In genomic region chr4:145815027-145815612, GRCh38 we compare ENCODE assay signal across 2 cellular contexts.
TF ChIP-seq lines count a peak whose summit lies in the region.

No MANE protein-coding gene starts in this region.

TF ChIP-seq in IMR-90, 13 proteins besides CTCF, POLR2A, EP300 and RAD21:
- TF ChIP-seq SMC3 (IDR thresholded peaks at IDR 0.05; ENCODE audit: low read depth, low read length) (no peak), CHD1 (IDR thresholded peaks at IDR 0.05; ENCODE audit: low read depth, low read length) (no peak), RCOR1 (IDR thresholded peaks at IDR 0.05; ENCODE audit: insufficient replicate concordance, low read length) (no peak), ELK1 (IDR thresholded peaks at IDR 0.05; ENCODE audit: borderline replicate concordance, low read depth, low read length) (no peak), BHLHE40 (IDR thresholded peaks at IDR 0.05; ENCODE audit: low read depth, low read length) (no peak), CEBPB (IDR thresholded peaks at IDR 0.05; ENCODE audit: low read depth, low read length) (no peak), MXI1 (IDR thresholded peaks at IDR 0.05; ENCODE audit: borderline replicate concordance, low read depth, low read length) (no peak), MAFK (IDR thresholded peaks at IDR 0.05; ENCODE audit: low read depth, low read length) (no peak), NFE2L2 (IDR thresholded peaks at IDR 0.05; ENCODE audit: low read depth, low read length) (no peak), FOS (IDR thresholded peaks at IDR 0.05; ENCODE audit: low read depth, low read length) (no peak), RFX5 (IDR thresholded peaks at IDR 0.05; ENCODE audit: low read depth, low read length) (no peak), MAZ (IDR thresholded peaks at IDR 0.05; ENCODE audit: borderline replicate concordance, low read depth, low read length) (no peak)
- TF ChIP-seq, protein P1, sequence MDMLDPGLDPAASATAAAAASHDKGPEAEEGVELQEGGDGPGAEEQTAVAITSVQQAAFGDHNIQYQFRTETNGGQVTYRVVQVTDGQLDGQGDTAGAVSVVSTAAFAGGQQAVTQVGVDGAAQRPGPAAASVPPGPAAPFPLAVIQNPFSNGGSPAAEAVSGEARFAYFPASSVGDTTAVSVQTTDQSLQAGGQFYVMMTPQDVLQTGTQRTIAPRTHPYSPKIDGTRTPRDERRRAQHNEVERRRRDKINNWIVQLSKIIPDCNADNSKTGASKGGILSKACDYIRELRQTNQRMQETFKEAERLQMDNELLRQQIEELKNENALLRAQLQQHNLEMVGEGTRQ (IDR thresholded peaks at IDR 0.05; ENCODE audit: low read depth, low read length): no peak
TF ChIP-seq in IMR-90: peak in this region for 0.

TF ChIP-seq in GM23338, 12 proteins besides CTCF, POLR2A, EP300 and RAD21:
- TF ChIP-seq ZNF331 (CRISPR knock-in tag; IDR thresholded peaks at IDR 0.05; ENCODE audit: low read depth) (no peak), ZNF114 (CRISPR knock-in tag; IDR thresholded peaks at IDR 0.05) (no peak)
